ENCODE assay signal across 10 cellular contexts in the genomic region with DNA sequence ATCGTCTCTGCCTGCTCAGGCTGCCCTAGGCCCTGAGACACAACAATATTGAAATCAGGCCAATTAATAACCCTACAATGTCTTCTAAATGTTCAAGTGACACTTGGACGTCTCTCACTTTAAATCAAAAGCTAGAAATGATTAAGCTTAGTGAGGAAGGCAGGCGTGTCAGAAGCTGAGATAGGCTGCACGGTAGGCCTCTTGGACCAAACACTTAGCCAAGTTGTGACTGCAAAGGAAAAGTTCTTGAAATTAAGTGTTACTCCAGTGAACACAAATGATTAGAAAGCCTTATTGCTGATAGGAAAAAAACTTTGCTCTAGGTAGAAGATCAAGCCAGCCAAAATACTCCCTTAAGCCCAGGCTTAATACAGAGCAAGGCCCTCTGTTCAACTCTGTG. TPM values are rescaled to one million over a fixed set of nuclear protein-coding genes. Genes with fewer than 3 reads are reported as not detected.
DNase-seq lines count a peak whose midpoint lies in the region; ATAC-seq and TF ChIP-seq lines count a peak whose summit lies in the region.
"Had no signal": no experiment of that assay in that cellular context is flagged by ENCODE, and none has a peak within 500 bp of the region (broad histone marks: within the 10 kb centered on the region; RNA-seq: fewer than 3 reads in every experiment).

No MANE protein-coding gene starts in this region.

- H3K36me3 ChIP-seq in DND-41 (ENCODE audit: insufficient read depth, low read length) (peaks cover 4% of the 10 kb centered on the region; the same call in 1 of the 2 replicates), OCI-LY3 (replicated peaks; ENCODE audit: low read depth, low read length) (no peaks in the 10 kb centered on the region), endodermal cell (ENCODE audit: control insufficient read depth, insufficient read depth, low read length) (no peaks in the 10 kb centered on the region)

- intact Hi-C loops in lower leg skin (cut with DNase I; ENCODE audit: low total_unique reads), result no loop called here

- no peak overlapping the region for H3K27ac ChIP-seq in DND-41 (ENCODE audit: low read length)
- no peak overlapping the region for H3K27ac ChIP-seq in OCI-LY3 (ENCODE audit: low read length)
- no peak overlapping the region for H3K27ac ChIP-seq in endodermal cell (ENCODE audit: low read depth, low read length)

- H4K20me1 ChIP-seq in DND-41 (ENCODE audit: insufficient read depth, low read length) (0 out of 2 replicates have a peak, but pooled peaks cover 8% of the 10 kb centered on the region), OCI-LY3 (ENCODE audit: insufficient read depth, low read length) (no peaks in the 10 kb centered on the region)

- TF ChIP-seq CTCF in DND-41 (IDR thresholded peaks at IDR 0.05; ENCODE audit: borderline replicate concordance, extremely low read depth, low read length, poor library complexity, severe bottlenecking) (no peak), OCI-LY3 (IDR thresholded peaks at IDR 0.05; ENCODE audit: low read depth, low read length) (no peak), endodermal cell (conservative IDR thresholded peaks at IDR 0.05) (no peak), retinal pigment epithelial cell (conservative IDR thresholded peaks at IDR 0.05; ENCODE audit: low read depth, low read length) (no peak), lower leg skin (IDR thresholded peaks at IDR 0.05) (no peak)

- H3K4me3 ChIP-seq in DND-41 (ENCODE audit: low read depth in 1 of 2, low read length in 2 of 2), result no peak overlapping the region
- H3K4me3 ChIP-seq in OCI-LY3 (ENCODE audit: low read length), result peak overlapping the region; percentile 93
- peak overlapping the region; percentile 22 for H3K4me3 ChIP-seq in endodermal cell (ENCODE audit: low read length)
- H3K4me3 ChIP-seq in retinal pigment epithelial cell (ENCODE audit: low read length), result peak overlapping the region; percentile 71
- H3K4me3 ChIP-seq in lower leg skin (ENCODE audit: low read depth, poor library complexity, severe bottlenecking), result no peak overlapping the region

- H2AFZ ChIP-seq in DND-41 (ENCODE audit: low read depth, low read length) (no peak overlapping the region), OCI-LY3 (ENCODE audit: low read depth, low read length) (no peak overlapping the region)

- TF ChIP-seq POLR2A in lower leg skin (IDR thresholded peaks at IDR 0.05), result no peak

- no peaks in the 10 kb centered on the region for H3K36me3 Mint-ChIP-seq in endodermal cell (ENCODE audit: low read depth)

- H3K4me1 ChIP-seq in DND-41 (ENCODE audit: insufficient read depth, low read length) (peaks cover 30% of the 10 kb centered on the region), OCI-LY3 (ENCODE audit: low read length) (peaks cover 22% of the 10 kb centered on the region), endodermal cell (ENCODE audit: control insufficient read depth, insufficient read depth, low read length) (no peaks in the 10 kb centered on the region)

- DNase-seq in DND-41 (no peak), endodermal cell (no peak), retinal pigment epithelial cell (ENCODE audit: low read depth) (no peak), lower leg skin (ENCODE audit: low spot score in 2 of 2) (no peak), HK-2 (ENCODE audit: unreplicated experiment) (no peak)
- DNase-seq: activated CD4-positive, alpha-beta T cell treated with anti-CD3 and anti-CD28 coated beads, Interleukin-2, amount 50 U/mL, for 4 hours; left cardiac atrium had no signal

- no peak for ATAC-seq in DND-41 (ENCODE audit: insufficient read depth, low read depth)
- no peak for ATAC-seq in GM19463 (IDR thresholded peaks at IDR 0.05; ENCODE audit: unreplicated experiment)
- ATAC-seq in HG02678 (IDR thresholded peaks at IDR 0.05; ENCODE audit: unreplicated experiment), result no peak
- ATAC-seq: left cardiac atrium had no signal

- H3K4me3 Mint-ChIP-seq in endodermal cell, result peak overlapping the region; percentile 82

- no peak overlapping the region for H3K27ac Mint-ChIP-seq in endodermal cell

- H3K9ac ChIP-seq in DND-41 (ENCODE audit: low read depth, low read length) (no peak overlapping the region), OCI-LY3 (ENCODE audit: low read length) (no peak overlapping the region), endodermal cell (ENCODE audit: extremely low read depth, low read length, poor library complexity, severe bottlenecking) (no peak overlapping the region)

- H3K79me2 ChIP-seq in DND-41 (ENCODE audit: insufficient read depth, low read length), result peaks cover 39% of the 10 kb centered on the region
- peaks cover 12% of the 10 kb centered on the region for H3K79me2 ChIP-seq in OCI-LY3 (ENCODE audit: low read length)

- 93 to 94% methylated on average over 3 to 4 of the region's 4 CpGs for WGBS in endodermal cell (ENCODE audit: insufficient coverage in 1 of 2, insufficient read length in 1 of 2), 2 experiments
- 32 to 35% methylated on average over 4 of the region's 4 CpGs for WGBS in lower leg skin, 2 donors

- peaks cover 22% of the 10 kb centered on the region for H3K4me1 Mint-ChIP-seq in endodermal cell

- H3K4me2 ChIP-seq in DND-41 (ENCODE audit: insufficient read depth, low read length), result peak overlapping the region; percentile 98
- peak overlapping the region; percentile 87 for H3K4me2 ChIP-seq in OCI-LY3 (ENCODE audit: low read length)

- H3K27me3 Mint-ChIP-seq in endodermal cell (ENCODE audit: insufficient read depth), result peaks cover 13% of the 10 kb centered on the region

- peaks cover 21% of the 10 kb centered on the region for H3K27me3 ChIP-seq in DND-41 (ENCODE audit: insufficient read depth, low read length, poor library complexity)
- peaks cover 4% of the 10 kb centered on the region for H3K27me3 ChIP-seq in OCI-LY3 (ENCODE audit: low read depth, low read length)
- H3K27me3 ChIP-seq in endodermal cell (ENCODE audit: control insufficient read depth, insufficient read depth, low read length, poor library complexity, severe bottlenecking), result peaks cover 7% of the 10 kb centered on the region

- no peaks in the 10 kb centered on the region for H3K9me3 Mint-ChIP-seq in endodermal cell

- H3K9me3 ChIP-seq in DND-41 (ENCODE audit: insufficient read depth, low read length, severe bottlenecking) (no peaks in the 10 kb centered on the region), OCI-LY3 (ENCODE audit: insufficient read depth, low read length) (no peaks in the 10 kb centered on the region), endodermal cell (ENCODE audit: control insufficient read depth, low read length) (no peaks in the 10 kb centered on the region)

RNA-seq across cellular contexts. Expression of gene HPS3, which starts 2.2 kb away (rescaled TPM):
- total RNA-seq in endodermal cell, result 10 to 100 TPM; 26.0 to 28.7 TPM
- polyA plus RNA-seq in endodermal cell (2013, experiment 1 of 2), result 25.4 TPM
- polyA plus RNA-seq in endodermal cell (2013, experiment 2 of 2), result 20.9 TPM
- total RNA-seq in lower leg skin, result 10 to 100 TPM in 1 of 4 donors, 1 to 10 TPM in 3; 5.7 to 11.3 (median 8.2) TPM

RNA-seq across cellular contexts. Expression of gene HLTF, which starts 45.3 kb away (rescaled TPM):
- total RNA-seq in endodermal cell (10 to 100 TPM; 61.2 to 75.7 TPM), lower leg skin (1 to 10 TPM; 3.3 to 7.7 (median 5.7) TPM)
- polyA plus RNA-seq in endodermal cell (2013, experiment 1 of 2), result 47.9 TPM
- 48.5 TPM for polyA plus RNA-seq in endodermal cell (2013, experiment 2 of 2)

Comparison
In these comparisons a context has a peak if more than half of its experiments do, and no peak if none do; other contexts are left out.
1. H3K4me3 ChIP-seq: peak in OCI-LY3 (single experiment), endodermal cell (single experiment) and retinal pigment epithelial cell (single experiment); none in DND-41 (0 of 2) and lower leg skin (single experiment).
2. RNA of gene HLTF, which starts 45.3 kb away (total RNA-seq): 61.2 to 75.7 TPM in endodermal cell; 3.3 to 7.7 TPM in lower leg skin; every median in the first group is over 4 times any median in the second.